ENCODE assay signal across 18 cellular contexts in genomic region chr6:37460805-37461204, GRCh38.
"Had no signal": no experiment of that assay in that cellular context is flagged by ENCODE, and none has a peak within 500 bp of the region (broad histone marks: within the 10 kb centered on the region; RNA-seq: fewer than 3 reads in every experiment).

No MANE protein-coding gene starts in this region.

- H3K4me1 ChIP-seq: colonic mucosa, gastrocnemius medialis, parathyroid adenoma, upper lobe of right lung had no signal

- H2AFZ ChIP-seq: parathyroid adenoma had no signal

- H3K4me3 ChIP-seq: colonic mucosa, gastrocnemius medialis, heart left ventricle, mucosa of descending colon, sigmoid colon, spleen, upper lobe of right lung had no signal

- DNase-seq: activated CD4-positive, alpha-beta T cell treated with anti-CD3 and anti-CD28 coated beads, Interleukin-2, amount 50 U/mL, for 1 hour; activated naive CD8-positive, alpha-beta T cell treated with anti-CD3 and anti-CD28 coated beads, Interleukin-2, amount 10 ng/mL, durations not matched to agents 7 days and 5 days; anterior cingulate cortex; colonic mucosa; gastrocnemius medialis; heart left ventricle; left ventricle myocardium superior; mucosa of descending colon; naive thymus-derived CD4-positive, alpha-beta T cell; sigmoid colon; spleen; stimulated activated naive CD4-positive, alpha-beta T cell; T1000; upper lobe of right lung had no signal

- H3K9ac ChIP-seq: parathyroid adenoma had no signal

- H3K9me3 ChIP-seq: colonic mucosa, gastrocnemius medialis, mucosa of descending colon, neutrophil, sigmoid colon, spleen, upper lobe of right lung had no signal

- H3K27me3 ChIP-seq: colonic mucosa, gastrocnemius medialis, heart left ventricle, neutrophil, sigmoid colon, spleen, upper lobe of right lung had no signal

- H3K27ac ChIP-seq: colonic mucosa, gastrocnemius medialis, heart left ventricle, neutrophil, parathyroid adenoma, sigmoid colon, spleen, upper lobe of right lung had no signal

- ATAC-seq: activated CD4-positive, CD25-positive, alpha-beta regulatory T cell treated with anti-CD3 and anti-CD28 coated beads, Interleukin-2, amount 50 U/mL, for 24 hours; esophagus mucosa; gastrocnemius medialis; heart left ventricle; left ventricle myocardium superior; mucosa of descending colon; naive thymus-derived CD4-positive, alpha-beta T cell; upper lobe of right lung had no signal
